14 cellular contexts compared by ENCODE assay signal in the genomic region with DNA sequence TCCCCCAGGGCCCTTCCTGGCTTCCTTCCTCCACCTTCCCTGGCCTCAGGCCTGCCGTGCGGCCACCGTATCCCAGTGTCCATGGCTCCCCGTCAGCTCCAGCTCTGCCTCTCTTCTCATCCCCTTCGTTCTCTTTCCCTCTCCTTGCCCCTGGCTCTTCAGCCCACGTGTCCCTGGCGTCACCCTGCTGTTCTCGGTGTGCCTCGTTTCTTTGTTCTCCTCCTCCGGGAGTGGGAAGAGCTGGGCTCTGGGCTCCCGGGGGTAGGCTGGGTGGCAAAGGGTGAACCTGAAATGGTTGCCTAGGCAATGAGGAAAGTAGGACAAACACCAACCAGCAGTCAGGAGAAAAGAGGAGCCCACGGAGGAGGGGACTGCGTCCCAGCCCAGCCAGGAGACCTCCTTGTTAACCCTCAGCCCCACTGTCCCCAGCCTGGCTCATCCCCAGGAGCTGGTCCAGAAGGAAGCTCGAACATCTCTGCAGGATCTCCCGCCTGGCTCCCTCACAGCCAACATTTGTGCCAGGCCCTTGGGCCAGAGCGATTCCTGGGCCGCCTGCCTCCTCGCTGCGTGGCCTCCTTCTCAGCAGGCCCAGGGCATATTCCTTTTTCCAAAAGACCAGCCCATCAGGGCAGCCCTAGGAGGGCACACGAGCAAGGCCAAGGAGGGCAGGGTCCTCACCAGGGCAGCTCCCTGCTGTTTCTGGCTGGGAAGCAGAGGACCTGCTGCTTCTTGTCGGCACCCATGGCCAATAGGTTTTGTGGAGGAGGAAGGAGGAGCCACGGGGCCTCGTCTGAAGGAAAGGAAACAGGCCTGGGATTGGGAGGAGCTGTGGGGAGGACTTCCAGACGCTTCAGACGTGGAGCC. TPM values are rescaled to one million over a fixed set of nuclear protein-coding genes. Genes with fewer than 3 reads are reported as not detected.
DNase-seq lines count a peak whose midpoint lies in the region; ATAC-seq, FAIRE-seq and TF ChIP-seq lines count a peak whose summit lies in the region.
"Had no signal": no experiment of that assay in that cellular context is flagged by ENCODE, and none has a peak within 500 bp of the region (broad histone marks: within the 10 kb centered on the region; RNA-seq: fewer than 3 reads in every experiment).

No MANE protein-coding gene starts in this region.

- no peak for TF ChIP-seq POLR2A in spleen (IDR thresholded peaks at IDR 0.05)

- no peak overlapping the region for H3K4me3 ChIP-seq in keratinocyte (ENCODE audit: control insufficient read depth in 2 of 3, extremely low read depth in 1 of 3, insufficient read depth in 2 of 3, low read depth in 1 of 3, low read length in 3 of 3)
- no peak overlapping the region for H3K4me3 ChIP-seq in spleen

- CTCF ChIA-PET in activated CD4-positive, alpha-beta T cell treated with anti-CD3 and anti-CD28 coated beads, Interleukin-2, amount 10 ng/mL, durations not matched to agents 7 days and 5 days (lab: Charles Lee), result interaction anchor here (1.0 to 4.5 kb wide), 4 partner anchors 8 to 19 kb away, joined by 3 to 38 read pairs (median 4); no protein-coding TSS in a partner anchor
- CTCF ChIA-PET in activated B cell treated with CpG ODN at 0.5 μM for 24 hours (lab: Charles Lee), result interaction anchor here (0.8 to 6.9 kb wide), 2 partner anchors 10 to 30 kb away, joined by 3 to 56 read pairs; no protein-coding TSS in a partner anchor

- WGBS in spleen, 5 donors, result 86 to 91% (median 89%) methylated on average over 24 to 25 of the region's 25 CpGs

- dilution Hi-C loops in keratinocyte (cut with MboI; ENCODE audit: extremely low pct_ligation_motif_present, low sequenced_read_pairs), result no loop called here

- no peak for FAIRE-seq in keratinocyte (lab: Jason Lieb, UNC)
- FAIRE-seq: frontal cortex, GM12892 had no signal

- peak overlapping the region; percentile 66 for H3K27ac Mint-ChIP-seq in activated CD4-positive, alpha-beta T cell treated with anti-CD3 and anti-CD28 coated beads, Interleukin-2, amount 10 ng/mL, durations not matched to agents 7 days and 5 days
- H3K27ac Mint-ChIP-seq in activated B cell treated with CpG ODN at 0.5 μM for 24 hours (no peak overlapping the region), immature natural killer cell (no peak overlapping the region)
- H3K27ac Mint-ChIP-seq in activated T-helper 2 cell treated with anti-CD3 and anti-CD28 coated beads, Interferon-gamma antibody, Interleukin-2, Interleukin-4, amounts not matched to agents 10 μg/mL and 5 μg/mL and 100 μg/mL, durations not matched to agents 14 hours and 24 hours and 36 hours, result no peak overlapping the region
- H3K27ac Mint-ChIP-seq: dendritic cell treated with granulocyte-macrophage colony-stimulating factor and Interleukin-4, amounts not matched to agents 40 ng/mL and 50 ng/mL, for 4 days had no signal

- H3K36me3 ChIP-seq in keratinocyte (ENCODE audit: control insufficient read depth in 2 of 2, extremely low read depth in 1 of 2, insufficient read depth in 2 of 2, low read length in 2 of 2) (no peaks in the 10 kb centered on the region), spleen (no peaks in the 10 kb centered on the region)

- H3K4me1 Mint-ChIP-seq in activated CD4-positive, alpha-beta T cell treated with anti-CD3 and anti-CD28 coated beads, Interleukin-2, amount 10 ng/mL, durations not matched to agents 7 days and 5 days, result peaks cover 29% of the 10 kb centered on the region
- H3K4me1 Mint-ChIP-seq in activated B cell treated with CpG ODN at 0.5 μM for 24 hours (peaks cover 16% of the 10 kb centered on the region), immature natural killer cell (peaks cover 16% of the 10 kb centered on the region in 2 donors)
- H3K4me1 Mint-ChIP-seq in activated T-helper 2 cell treated with anti-CD3 and anti-CD28 coated beads, Interferon-gamma antibody, Interleukin-2, Interleukin-4, amounts not matched to agents 10 μg/mL and 5 μg/mL and 100 μg/mL, durations not matched to agents 14 hours and 24 hours and 36 hours (ENCODE audit: low read depth), result peaks cover 13% of the 10 kb centered on the region

- ATAC-seq in activated B cell treated with CpG ODN at 0.5 μM for 24 hours (ENCODE audit: low read depth), result no peak

- DNase-seq in activated CD4-positive, alpha-beta T cell treated with anti-CD3 and anti-CD28 coated beads, Interleukin-2, amount 10 ng/mL, durations not matched to agents 7 days and 5 days, result no peak
- no peak for DNase-seq in activated CD4-positive, alpha-beta T cell treated with anti-CD3 and anti-CD28 coated beads, Interleukin-2, amount 50 U/mL, for 1 hour
- DNase-seq in activated B cell treated with CpG ODN at 0.5 μM for 24 hours (peak; percentile 9), keratinocyte (ENCODE audit: low read depth, low spot score) (no peak), spleen (peak; percentile 50), activated gamma-delta T cell treated with Interleukin-2 at 50 U/mL for 16 hours (no peak), immature natural killer cell (no peak)
- DNase-seq in activated T-helper 2 cell treated with anti-CD3 and anti-CD28 coated beads, Interferon-gamma antibody, Interleukin-2, Interleukin-4, amounts not matched to agents 10 μg/mL and 5 μg/mL and 100 μg/mL, durations not matched to agents 14 hours and 24 hours and 36 hours (ENCODE audit: low spot score), result no peak
- DNase-seq: activated CD4-positive, alpha-beta T cell treated with anti-CD3 and anti-CD28 coated beads for 4 hours; DND-41; occipital lobe had no signal

- H3K27ac ChIP-seq in keratinocyte (ENCODE audit: control insufficient read depth, insufficient read depth, low read length), result no peak overlapping the region
- H3K27ac ChIP-seq in spleen, result no peak overlapping the region

- POLR2A ChIA-PET in activated CD4-positive, alpha-beta T cell treated with anti-CD3 and anti-CD28 coated beads, Interleukin-2, amount 10 ng/mL, durations not matched to agents 7 days and 5 days (lab: Charles Lee), result no interaction called here
- POLR2A ChIA-PET in activated B cell treated with CpG ODN at 0.5 μM for 24 hours (lab: Charles Lee), result interaction anchor here (8.0 kb wide), 1 partner anchor 9 kb away, joined by 131 read pairs; no protein-coding TSS in a partner anchor

- no peak overlapping the region for H3K4me2 ChIP-seq in keratinocyte (ENCODE audit: control insufficient read depth, extremely low read depth, insufficient read depth, low read depth, low read length)

- H3K4me1 ChIP-seq in keratinocyte (ENCODE audit: control insufficient read depth, extremely low read depth, insufficient read depth, low read length), result peaks cover 23% of the 10 kb centered on the region
- H3K4me1 ChIP-seq in spleen, result peaks cover 11 to 20% (median 17%) of the 10 kb centered on the region in 6 donors

- intact Hi-C loops in activated B cell treated with CpG ODN at 0.5 μM for 24 hours (cut with micrococcal nuclease) (no loop called here), spleen (cut with DNase I; ENCODE audit: low total_unique reads) (no loop called here)
- intact Hi-C loops in activated T-helper 2 cell treated with anti-CD3 and anti-CD28 coated beads, Interferon-gamma antibody, Interleukin-2, Interleukin-4, amounts not matched to agents 10 μg/mL and 5 μg/mL and 100 μg/mL, durations not matched to agents 14 hours and 24 hours and 36 hours (cut with micrococcal nuclease), result no loop called here

- H3K9me3 Mint-ChIP-seq in activated CD4-positive, alpha-beta T cell treated with anti-CD3 and anti-CD28 coated beads, Interleukin-2, amount 10 ng/mL, durations not matched to agents 7 days and 5 days, result no peaks in the 10 kb centered on the region
- no peaks in the 10 kb centered on the region for H3K9me3 Mint-ChIP-seq in activated B cell treated with CpG ODN at 0.5 μM for 24 hours
- H3K9me3 Mint-ChIP-seq in immature natural killer cell, result peaks cover 0 to 2% (median 0%) of the 10 kb centered on the region in 6 donors
- H3K9me3 Mint-ChIP-seq in activated T-helper 2 cell treated with anti-CD3 and anti-CD28 coated beads, Interferon-gamma antibody, Interleukin-2, Interleukin-4, amounts not matched to agents 10 μg/mL and 5 μg/mL and 100 μg/mL, durations not matched to agents 14 hours and 24 hours and 36 hours, result no peaks in the 10 kb centered on the region
- H3K9me3 Mint-ChIP-seq: dendritic cell treated with granulocyte-macrophage colony-stimulating factor and Interleukin-4, amounts not matched to agents 40 ng/mL and 50 ng/mL, for 4 days had no signal

- no peaks in the 10 kb centered on the region for H3K9me3 ChIP-seq in keratinocyte (ENCODE audit: control insufficient read depth, low read depth, low read length)
- H3K9me3 ChIP-seq in spleen, result no peaks in the 10 kb centered on the region

- H3K79me2 ChIP-seq in keratinocyte (ENCODE audit: control insufficient read depth, insufficient read depth, low read length), result no peaks in the 10 kb centered on the region

- no peaks in the 10 kb centered on the region for H3K36me3 Mint-ChIP-seq in activated CD4-positive, alpha-beta T cell treated with anti-CD3 and anti-CD28 coated beads, Interleukin-2, amount 10 ng/mL, durations not matched to agents 7 days and 5 days (ENCODE audit: low read depth)
- H3K36me3 Mint-ChIP-seq in activated B cell treated with CpG ODN at 0.5 μM for 24 hours (ENCODE audit: low read depth) (peaks cover 6% of the 10 kb centered on the region), immature natural killer cell (peaks cover 0 to 9% (median 3%) of the 10 kb centered on the region in 3 donors)
- peaks cover 6% of the 10 kb centered on the region for H3K36me3 Mint-ChIP-seq in activated T-helper 2 cell treated with anti-CD3 and anti-CD28 coated beads, Interferon-gamma antibody, Interleukin-2, Interleukin-4, amounts not matched to agents 10 μg/mL and 5 μg/mL and 100 μg/mL, durations not matched to agents 14 hours and 24 hours and 36 hours (ENCODE audit: low read depth)

- H3K27me3 Mint-ChIP-seq in activated CD4-positive, alpha-beta T cell treated with anti-CD3 and anti-CD28 coated beads, Interleukin-2, amount 10 ng/mL, durations not matched to agents 7 days and 5 days, result no peaks in the 10 kb centered on the region
- H3K27me3 Mint-ChIP-seq in activated B cell treated with CpG ODN at 0.5 μM for 24 hours (no peaks in the 10 kb centered on the region), immature natural killer cell (ENCODE audit: low read depth in 3 of 3) (peaks cover 7 to 12% (median 8%) of the 10 kb centered on the region in 3 donors)
- H3K27me3 Mint-ChIP-seq in activated T-helper 2 cell treated with anti-CD3 and anti-CD28 coated beads, Interferon-gamma antibody, Interleukin-2, Interleukin-4, amounts not matched to agents 10 μg/mL and 5 μg/mL and 100 μg/mL, durations not matched to agents 14 hours and 24 hours and 36 hours (ENCODE audit: low read depth), result no peaks in the 10 kb centered on the region

- no peaks in the 10 kb centered on the region for H3K9me1 ChIP-seq in keratinocyte (ENCODE audit: control insufficient read depth, extremely low read depth, insufficient read depth, low read length)

- peak overlapping the region; percentile 51 for H2AFZ ChIP-seq in keratinocyte (ENCODE audit: control insufficient read depth, low read length)

- TF ChIP-seq CTCF in activated B cell treated with CpG ODN at 0.5 μM for 24 hours (IDR thresholded peaks at IDR 0.05), result no peak
- no peak for TF ChIP-seq CTCF in keratinocyte (optimal IDR thresholded peaks at IDR 0.05 in 1 of 3, IDR thresholded peaks at IDR 0.05 in 1 of 3, conservative IDR thresholded peaks at IDR 0.05 in 1 of 3; ENCODE audit: extremely low read depth in 1 of 3, insufficient read depth in 2 of 3, low read length in 3 of 3)
- TF ChIP-seq CTCF in spleen (IDR thresholded peaks at IDR 0.05 in 8 of 11, conservative IDR thresholded peaks at IDR 0.05 in 3 of 11), result no peak

- H4K20me1 ChIP-seq in keratinocyte (ENCODE audit: control insufficient read depth, extremely low read depth, insufficient read depth, low read length), result no peaks in the 10 kb centered on the region

- H3K9ac ChIP-seq in keratinocyte (ENCODE audit: control insufficient read depth, extremely low read depth, insufficient read depth, low read length), result no peak overlapping the region

- no peak overlapping the region for H3K4me3 Mint-ChIP-seq in activated CD4-positive, alpha-beta T cell treated with anti-CD3 and anti-CD28 coated beads, Interleukin-2, amount 10 ng/mL, durations not matched to agents 7 days and 5 days
- H3K4me3 Mint-ChIP-seq in activated B cell treated with CpG ODN at 0.5 μM for 24 hours, result no peak overlapping the region
- H3K4me3 Mint-ChIP-seq in immature natural killer cell, result no peak overlapping the region
- H3K4me3 Mint-ChIP-seq in activated T-helper 2 cell treated with anti-CD3 and anti-CD28 coated beads, Interferon-gamma antibody, Interleukin-2, Interleukin-4, amounts not matched to agents 10 μg/mL and 5 μg/mL and 100 μg/mL, durations not matched to agents 14 hours and 24 hours and 36 hours (ENCODE audit: low read depth), result no peak overlapping the region
- H3K4me3 Mint-ChIP-seq: dendritic cell treated with granulocyte-macrophage colony-stimulating factor and Interleukin-4, amounts not matched to agents 40 ng/mL and 50 ng/mL, for 4 days had no signal

- H3K27me3 ChIP-seq in keratinocyte (ENCODE audit: control insufficient read depth, extremely low read depth, insufficient read depth, low read length) (no peaks in the 10 kb centered on the region), spleen (replicated peaks in 1 of 7) (no peaks in the 10 kb centered on the region)

RNA-seq across cellular contexts. Expression of gene DNMT3A, which starts 30.9 kb away (rescaled TPM):
- total RNA-seq in activated CD4-positive, alpha-beta T cell treated with anti-CD3 and anti-CD28 coated beads, Interleukin-2, amount 10 ng/mL, durations not matched to agents 7 days and 5 days, result 10 to 100 TPM; 55.9 to 62.3 TPM
- total RNA-seq in activated B cell treated with CpG ODN at 0.5 μM for 24 hours (45.0 and 49.9 TPM in 2 replicates), spleen (10 to 100 TPM; 28.4 to 64.6 (median 42.0) TPM)
- polyA plus RNA-seq in keratinocyte (1.5 to 2.2 TPM (median 2.1 TPM) in 3 replicates), spleen (10 to 100 TPM in 2 of 3 donors, 1 to 10 TPM in 1; 9.0 to 17.1 (median 10.5) TPM), immature natural killer cell (10 to 100 TPM in 1 of 3 donors, 1 to 10 TPM in 2; 9.4 to 15.9 (median 9.9) TPM)
- 2.2 TPM for polyA plus RNA-seq in keratinocyte (2011; ENCODE audit: low read depth)
- polyA plus RNA-seq in keratinocyte (2011; cell fraction: cytosol; rRNA removed), result 0.88 and 1.7 TPM in 2 replicates
- polyA plus RNA-seq in keratinocyte (2011; cell fraction: nucleus; rRNA removed), result 5.8 and 6.7 TPM in 2 replicates
- 2.5 and 4.6 TPM in 2 replicates for polyA plus RNA-seq in keratinocyte (2012; ENCODE audit: low replicate concordance)
- polyA minus RNA-seq in keratinocyte, result 4.8 to 16.5 TPM (median 10.5 TPM) in 3 replicates
- polyA minus RNA-seq in keratinocyte (2011; cell fraction: cytosol; rRNA and poly(A)+ RNA removed), result 5.6 TPM
- 7.4 and 10.2 TPM in 2 replicates for polyA minus RNA-seq in keratinocyte (2011; cell fraction: nucleus; rRNA and poly(A)+ RNA removed)
- 86.8 and 91.3 TPM in 2 replicates for total RNA-seq in activated T-helper 2 cell treated with anti-CD3 and anti-CD28 coated beads, Interferon-gamma antibody, Interleukin-2, Interleukin-4, amounts not matched to agents 10 μg/mL and 5 μg/mL and 100 μg/mL, durations not matched to agents 14 hours and 24 hours and 36 hours

Comparison
In these comparisons a context has a peak if more than half of its experiments do, and no peak if none do; other contexts are left out.
1. DNase-seq: peak in activated B cell treated with CpG ODN at 0.5 μM for 24 hours (single experiment) and spleen (single experiment); none in activated CD4-positive, alpha-beta T cell treated with anti-CD3 and anti-CD28 coated beads, Interleukin-2, amount 10 ng/mL, durations not matched to agents 7 days and 5 days (single experiment), activated CD4-positive, alpha-beta T cell treated with anti-CD3 and anti-CD28 coated beads, Interleukin-2, amount 50 U/mL, for 1 hour (single experiment), keratinocyte (single experiment), activated gamma-delta T cell treated with Interleukin-2 at 50 U/mL for 16 hours (single experiment), immature natural killer cell (0 of 3) and activated T-helper 2 cell treated with anti-CD3 and anti-CD28 coated beads, Interferon-gamma antibody, Interleukin-2, Interleukin-4, amounts not matched to agents 10 μg/mL and 5 μg/mL and 100 μg/mL, durations not matched to agents 14 hours and 24 hours and 36 hours (single experiment).